8 cellular contexts compared by ENCODE assay signal in the genomic region with DNA sequence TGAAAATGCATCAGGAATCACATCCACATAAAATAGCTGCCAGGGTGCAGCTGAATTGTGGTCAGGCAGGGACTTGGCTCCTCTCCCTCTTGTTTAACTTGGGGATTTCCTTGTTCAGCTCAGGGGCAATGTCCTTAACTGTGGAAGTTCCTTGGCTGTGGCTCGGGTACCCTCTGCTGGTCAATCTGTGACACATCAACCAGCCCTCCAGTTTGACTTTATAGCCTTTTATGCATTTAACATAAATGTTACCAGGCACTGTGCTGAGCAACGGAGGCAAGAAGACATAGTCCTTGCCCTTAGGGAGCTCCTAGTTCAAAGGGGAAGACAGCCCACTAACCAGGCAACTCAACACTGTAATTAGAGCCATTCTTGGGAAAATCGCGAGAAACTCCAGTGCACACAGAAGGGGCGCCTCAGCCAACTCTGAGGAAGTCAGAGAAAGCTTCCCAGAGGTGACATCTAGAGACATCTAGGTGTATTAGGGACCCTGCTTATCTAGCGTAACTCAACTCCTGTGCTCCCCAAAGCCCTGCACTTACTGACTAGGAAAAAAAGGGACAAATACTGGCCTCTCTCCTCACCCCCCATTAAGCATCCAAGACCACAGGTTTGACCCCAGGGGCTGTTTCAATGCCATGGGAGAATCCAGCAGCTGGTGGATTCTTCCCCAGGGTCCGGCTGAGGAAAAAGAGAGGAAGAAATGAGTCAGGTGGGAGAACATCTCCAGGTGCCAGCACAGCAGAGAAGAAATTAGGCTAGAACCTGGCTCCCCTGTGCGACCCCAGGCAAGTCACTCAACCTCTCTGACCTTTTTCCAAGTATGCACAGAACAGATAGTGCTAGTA. TPM values are rescaled to one million over a fixed set of nuclear protein-coding genes. Genes with fewer than 3 reads are reported as not detected.
DNase-seq lines count a peak whose midpoint lies in the region; ATAC-seq, FAIRE-seq and TF ChIP-seq lines count a peak whose summit lies in the region.

No MANE protein-coding gene starts in this region.

- H3K9me2 ChIP-seq in PC-3 (replicated peaks; ENCODE audit: low read length): no peaks in the 10 kb centered on the region

- H3K4me2 ChIP-seq in PC-3 (ENCODE audit: low read length): peak overlapping the region; percentile 94; the same call in 1 of the 2 replicates

- peaks cover 10% of the 10 kb centered on the region for H3K27me3 Mint-ChIP-seq in nephron progenitor cell (ENCODE audit: low read depth, poor library complexity)

- TF ChIP-seq CTCF in D721Med (IDR thresholded peaks at IDR 0.05; ENCODE audit: insufficient read depth, missing control alignments): peak; percentile 85
- peak; percentile 84 for TF ChIP-seq CTCF in PC-3 (conservative IDR thresholded peaks at IDR 0.05; ENCODE audit: low read depth, low read length)
- TF ChIP-seq CTCF in nephron progenitor cell (IDR thresholded peaks at IDR 0.05): peak; percentile 86

- H3K36me3 ChIP-seq in PC-3 (ENCODE audit: low read depth, low read length): no peaks in the 10 kb centered on the region

- no peaks in the 10 kb centered on the region for H3K9me3 ChIP-seq in PC-3 (ENCODE audit: low read length)

- H2AFZ ChIP-seq in PC-3 (ENCODE audit: low read length): no peak overlapping the region

- no peaks in the 10 kb centered on the region for H3K27me3 ChIP-seq in PC-3 (ENCODE audit: low read length)

- DNase-seq in D721Med (ENCODE audit: insufficient read length, low spot score) (no peak), KBM-7 (peak; percentile 86), PC-3 (peak; percentile 85), activated T-helper 1 cell treated with Interleukin-2 at 50 U/mL for 16 hours (ENCODE audit: low read depth) (peak; percentile 43), fibroblast of gingiva (ENCODE audit: low read depth) (peak; percentile 88), nephron progenitor cell (peak; percentile 66), superior temporal gyrus (ENCODE audit: extremely low spot score) (peak; percentile 80)

- H3K4me1 Mint-ChIP-seq in nephron progenitor cell: peaks cover 34% of the 10 kb centered on the region

- H3F3A ChIP-seq in PC-3 (ENCODE audit: low read length, unreplicated experiment): no peaks in the 10 kb centered on the region

- no TSS peak for BruUV-seq in PC-3 (replicated peaks; lab: Mats Ljungman, UMichigan)

- H3K9me3 Mint-ChIP-seq in nephron progenitor cell: no peaks in the 10 kb centered on the region

- no peak overlapping the region for H3K27ac ChIP-seq in PC-3 (ENCODE audit: low read length)

- POLR2A ChIA-PET in PC-3 (lab: Charles Lee; ENCODE audit: unreplicated experiment): no interaction called here

- H3K36me3 Mint-ChIP-seq in nephron progenitor cell (ENCODE audit: low read depth): no peaks in the 10 kb centered on the region

- peaks cover 26% of the 10 kb centered on the region for H3K4me1 ChIP-seq in PC-3 (ENCODE audit: insufficient read depth, low read length)

- H3K79me2 ChIP-seq in PC-3 (ENCODE audit: low read length): no peaks in the 10 kb centered on the region

- in situ Hi-C loops in KBM-7 (cut with MboI; ENCODE audit: low pct_unique_long_range_greater_than_20kb, low sequenced_read_pairs): loop anchor here (25.0 kb wide), 1 partner anchor 202 kb away; no protein-coding TSS in a partner anchor

- no peak for FAIRE-seq in D721Med (lab: Jason Lieb, UNC)

- no peaks in the 10 kb centered on the region for H4K20me1 ChIP-seq in PC-3 (ENCODE audit: low read length)

- intact Hi-C loops in PC-3 (cut with micrococcal nuclease): loop anchor here (1.0 to 5.0 kb wide), 3 partner anchors 112 to 236 kb away; a partner anchor contains a TSS

- peak overlapping the region; percentile 97 for H3K4me3 Mint-ChIP-seq in nephron progenitor cell

- peak overlapping the region; percentile 39 for H3K27ac Mint-ChIP-seq in nephron progenitor cell

- H3K9ac ChIP-seq in PC-3 (ENCODE audit: low read length): no peak overlapping the region

- ATAC-seq in PC-3 (peak; percentile 0; the same call in 1 of the 2 replicates), HG03354 (IDR thresholded peaks at IDR 0.05; ENCODE audit: poor library complexity, severe bottlenecking, unreplicated experiment) (no peak)

- CTCF ChIA-PET in PC-3 (lab: Charles Lee): interaction anchor here (0.5 to 2.0 kb wide), 9 partner anchors 36 to 238 kb away, joined by 3 to 9 read pairs (median 3); no protein-coding TSS in a partner anchor

- no peak overlapping the region; the same call in 1 of the 2 replicates for H3K4me3 ChIP-seq in PC-3 (ENCODE audit: low read length)

RNA-seq across cellular contexts. Expression of a gene that starts 17.3 kb away (rescaled TPM):
- 9.1 and 15.0 TPM in 2 replicates for total RNA-seq in PC-3 (2014; rRNA removed)

RNA-seq across cellular contexts. Expression of a gene that starts 26.5 kb away (rescaled TPM):
- total RNA-seq in PC-3 (2014; rRNA removed): not detected in 2 replicates
